19 cellular contexts compared by ENCODE assay signal in genomic region chr11:3809624-3809928, GRCh38. TPM values are rescaled to one million over a fixed set of nuclear protein-coding genes. Genes with fewer than 3 reads are reported as not detected.
DNase-seq lines count a peak whose midpoint lies in the region; ATAC-seq, FAIRE-seq and TF ChIP-seq lines count a peak whose summit lies in the region.
"Had no signal": no experiment of that assay in that cellular context is flagged by ENCODE, and none has a peak within 500 bp of the region (broad histone marks: within the 10 kb centered on the region; RNA-seq: fewer than 3 reads in every experiment).

No MANE protein-coding gene starts in this region.

- peaks cover 4% of the 10 kb centered on the region for H3K36me3 Mint-ChIP-seq in nephron progenitor cell (ENCODE audit: low read depth)
- H3K36me3 Mint-ChIP-seq: activated CD8-positive, alpha-beta memory T cell treated with anti-CD3 and anti-CD28 coated beads, Interleukin-2, amount 10 ng/mL, durations not matched to agents 7 days and 5 days; naive B cell had no signal

- TF ChIP-seq RAD21 in K562 (CRISPR knock-in tag; conservative IDR thresholded peaks at IDR 0.05 in 1 of 2, IDR thresholded peaks at IDR 0.05 in 1 of 2) = no peak

- H3K79me2 ChIP-seq in K562 (ENCODE audit: control insufficient read depth, insufficient read depth, low read length) = peaks cover 6% of the 10 kb centered on the region

- H3K4me2 ChIP-seq in BLaER1 (peak overlapping the region; percentile 87; the same call in 1 of the 2 replicates), K562 (ENCODE audit: insufficient read depth, low read length) (peak overlapping the region; percentile 86; the same call in 1 of the 2 replicates)

- H3K36me3 ChIP-seq in BLaER1 (peaks cover 26% of the 10 kb centered on the region; the same call in 1 of the 2 replicates), H7 (replicated peaks; ENCODE audit: control insufficient read depth, insufficient read depth, low read length) (0 out of 2 replicates have a peak, but pooled peaks cover 2% of the 10 kb centered on the region), K562 (ENCODE audit: control insufficient read depth, insufficient read depth, low read length) (peaks cover 11% of the 10 kb centered on the region)
- H3K36me3 ChIP-seq: prostate gland, SJSA1, uterus had no signal

- in situ Hi-C loops in K562 (cut with MboI) = loop anchor here (25.0 kb wide), 1 partner anchor 347 kb away; no protein-coding TSS in a partner anchor

- no peak for TF ChIP-seq EP300 in K562 (IDR thresholded peaks at IDR 0.05; ENCODE audit: low read length)

- H3K4me3 ChIP-seq in BLaER1 = no peak overlapping the region
- no peak overlapping the region for H3K4me3 ChIP-seq in H7 (ENCODE audit: insufficient read depth, low read depth, low read length)
- H3K4me3 ChIP-seq in K562 = no peak overlapping the region
- no peak overlapping the region for H3K4me3 ChIP-seq in foreskin fibroblast (ENCODE audit: low read depth in 1 of 2, low read length in 2 of 2)
- H3K4me3 ChIP-seq: GM23248, SJSA1, uterus had no signal

- no TSS peak for BruUV-seq in K562 (replicated peaks; lab: Mats Ljungman, UMichigan)

- H4K20me1 ChIP-seq in BLaER1 (0 out of 2 replicates have a peak, but pooled peaks cover 8% of the 10 kb centered on the region), K562 (replicated peaks; ENCODE audit: control insufficient read depth, insufficient read depth, low read length) (no peaks in the 10 kb centered on the region)

- CTCF ChIA-PET in K562 (lab: Yijun Ruan, JAX; ENCODE audit: low intra/inter-chr PET ratio) = interaction anchor here (0.6 kb wide), 1 partner anchor 325 kb away, joined by 3 read pairs; no protein-coding TSS in a partner anchor

- ATAC-seq in K562 (no peak), GM19395 (IDR thresholded peaks at IDR 0.05; ENCODE audit: unreplicated experiment) (no peak), GM18520 (IDR thresholded peaks at IDR 0.05; ENCODE audit: unreplicated experiment) (no peak)

- intact Hi-C loops in K562 (cut with micrococcal nuclease) = no loop called here

- TF ChIP-seq POLR2A in K562 (conservative IDR thresholded peaks at IDR 0.05) = no peak

- no peaks in the 10 kb centered on the region for H3K9me3 Mint-ChIP-seq in nephron progenitor cell
- H3K9me3 Mint-ChIP-seq: activated CD4-positive, alpha-beta T cell treated with anti-CD3 and anti-CD28 coated beads, Interleukin-2, amount 10 ng/mL, durations not matched to agents 24 days and 14 days; CD8-positive, alpha-beta memory T cell; naive B cell had no signal

- POLR2A ChIA-PET in K562 (lab: Yijun Ruan, JAX) = interaction anchor here (0.9 to 2.7 kb wide), 6 partner anchors 9 to 32 kb away, joined by 3 to 22 read pairs (median 3); partner anchors contain the start of genes NUP98 and RHOG

- FAIRE-seq in K562 (lab: Jason Lieb, UNC) = no peak

- DNase-seq in H7 = peak; percentile 55
- no peak for DNase-seq in K562 (ENCODE audit: extremely low read depth in 1 of 4, low spot score in 3 of 4)
- DNase-seq in nephron progenitor cell = no peak
- no peak for DNase-seq in A172 (ENCODE audit: low spot score)
- DNase-seq in foreskin fibroblast = no peak
- DNase-seq: foreskin melanocyte, NCI-H1105, uterus had no signal

- H3K27ac ChIP-seq in BLaER1 = no peak overlapping the region
- no peak overlapping the region for H3K27ac ChIP-seq in K562 (ENCODE audit: extremely low read depth, low read depth, low read length)
- H3K27ac ChIP-seq: GM23248, HL-60, SJSA1, uterus had no signal

- TF ChIP-seq CTCF in K562 (IDR thresholded peaks at IDR 0.05 in 2 of 3, conservative IDR thresholded peaks at IDR 0.05 in 1 of 3; ENCODE audit: insufficient read depth in 2 of 3, low read depth in 1 of 3, low read length in 3 of 3) (no peak), nephron progenitor cell (IDR thresholded peaks at IDR 0.05) (no peak), foreskin fibroblast (IDR thresholded peaks at IDR 0.05; ENCODE audit: low read depth, low read length) (no peak)

- H3K9ac ChIP-seq in BLaER1 = no peak overlapping the region
- H3K9ac ChIP-seq in K562 (ENCODE audit: insufficient read depth in 1 of 2, low read depth in 2 of 2, low read length in 2 of 2) = peak overlapping the region in 1 of 2 experiments; percentile 11; a peak in 1 of 4 replicates
- H3K9ac ChIP-seq: GM23248 had no signal

- no peak overlapping the region for H3K27ac Mint-ChIP-seq in nephron progenitor cell

- H3K4me3 Mint-ChIP-seq in nephron progenitor cell = peak overlapping the region; percentile 5

- H2AFZ ChIP-seq in K562 (ENCODE audit: low read depth, low read length) = no peak overlapping the region

- H3K27me3 ChIP-seq in BLaER1 (no peaks in the 10 kb centered on the region), H7 (ENCODE audit: control insufficient read depth, insufficient read depth, low read length) (no peaks in the 10 kb centered on the region), K562 (ENCODE audit: control insufficient read depth in 2 of 2, insufficient read depth in 2 of 2, low read length in 2 of 2) (no peaks in the 10 kb centered on the region)
- H3K27me3 ChIP-seq: SJSA1, uterus had no signal

- H3K9me3 ChIP-seq in BLaER1 (no peaks in the 10 kb centered on the region), K562 (replicated peaks; ENCODE audit: control insufficient read depth, insufficient read depth, low read depth, low read length) (no peaks in the 10 kb centered on the region)
- H3K9me3 ChIP-seq: prostate gland, SJSA1, uterus had no signal

- no peaks in the 10 kb centered on the region for H3K9me1 ChIP-seq in K562 (ENCODE audit: control insufficient read depth, insufficient read depth, low read length)

- H3K27me3 Mint-ChIP-seq in nephron progenitor cell (ENCODE audit: low read depth, poor library complexity) = no peaks in the 10 kb centered on the region
- H3K27me3 Mint-ChIP-seq: activated CD4-positive, alpha-beta T cell treated with anti-CD3 and anti-CD28 coated beads, Interleukin-2, amount 10 ng/mL, durations not matched to agents 24 days and 14 days; activated CD8-positive, alpha-beta memory T cell treated with anti-CD3 and anti-CD28 coated beads, Interleukin-2, amount 10 ng/mL, durations not matched to agents 7 days and 5 days; CD8-positive, alpha-beta memory T cell; naive B cell had no signal

- peaks cover 36% of the 10 kb centered on the region for H3K4me1 Mint-ChIP-seq in nephron progenitor cell

- H3K4me1 ChIP-seq in BLaER1 (peaks cover 13% of the 10 kb centered on the region), K562 (replicated peaks in 1 of 2; ENCODE audit: control insufficient read depth in 2 of 2, insufficient read depth in 2 of 2, low read length in 2 of 2) (peaks cover 7 to 19% of the 10 kb centered on the region in 2 experiments; a peak in 3 of 5 replicates)
- H3K4me1 ChIP-seq: prostate gland had no signal

- 90% methylated on average over 1 of the region's 1 CpG for WGBS in K562 (ENCODE audit: insufficient coverage, low coverage, missing lambda C conversion rate)

RNA-seq across cellular contexts. Expression of gene PGAP2, which starts 1.2 kb away (rescaled TPM):
- 17.3 and 21.0 TPM in 2 replicates for total RNA-seq in H7 (2014; rRNA removed; shearing (Covaris generic))
- 52.9 and 128 TPM in 2 replicates for total RNA-seq in K562 (2011; cell fraction: chromatin; rRNA removed; ENCODE audit: low replicate concordance)
- total RNA-seq in K562 (2011; cell fraction: nucleolus; rRNA removed) = 70.0 and 81.9 TPM in 2 replicates
- 77.8 and 87.7 TPM in 2 replicates for total RNA-seq in K562 (2011; cell fraction: nucleoplasm; rRNA removed)
- 17.9 and 26.9 TPM in 2 replicates for total RNA-seq in K562 (2014; rRNA removed)
- total RNA-seq in K562 (2014; rRNA removed; fragmentation: Illumina TruSeq; extraction: Trizol) = 18.4 and 20.2 TPM in 2 replicates
- 20.6 and 22.7 TPM in 2 replicates for total RNA-seq in K562 (2015; rRNA removed; fragmentation: Illumina TruSeq; extraction: Trizol)
- total RNA-seq in K562 (2021) = 35.2 and 38.0 TPM in 2 replicates
- polyA plus RNA-seq in K562 (2011; rRNA removed) = 47.2 and 57.2 TPM in 2 replicates
- 61.2 and 89.0 TPM in 2 replicates for polyA plus RNA-seq in K562 (2011; cell fraction: cytosol; rRNA removed)
- polyA plus RNA-seq in K562 (2011; cell fraction: nucleus; rRNA removed) = 177 and 185 TPM in 2 replicates
- 38.5 and 43.9 TPM in 2 replicates for polyA plus RNA-seq in K562 (2012)
- polyA plus RNA-seq in K562 (2014; fragmentation: Illumina TruSeq; extraction: Trizol) = 46.4 and 49.7 TPM in 2 replicates
- 10 to 100 TPM; 33.7 to 40.0 TPM for polyA plus RNA-seq in K562 (2014; fragmentation: Nextera tagmentation; extraction: Ambion mirVana)
- polyA plus RNA-seq in K562 (2014; rRNA removed) = 31.8 and 34.9 TPM in 2 replicates
- polyA minus RNA-seq in K562 (2011; rRNA and poly(A)+ RNA removed) = 32.7 and 40.7 TPM in 2 replicates
- 16.9 and 30.9 TPM in 2 replicates for polyA minus RNA-seq in K562 (2011; cell fraction: cytosol; rRNA and poly(A)+ RNA removed)
- polyA minus RNA-seq in K562 (2011; cell fraction: nucleus; rRNA and poly(A)+ RNA removed) = 18.3 and 23.0 TPM in 2 replicates
- 15.4 and 16.6 TPM in 2 replicates for total RNA-seq in A172 (2014; rRNA removed; shearing (Covaris generic))

RNA-seq across cellular contexts. Expression of gene NUP98, which starts 12.2 kb away (rescaled TPM):
- total RNA-seq in H7 (2014; rRNA removed; shearing (Covaris generic)) = 126 and 132 TPM in 2 replicates
- total RNA-seq in K562 (2011; cell fraction: chromatin; rRNA removed; ENCODE audit: low replicate concordance) = 342 and 546 TPM in 2 replicates
- 195 and 218 TPM in 2 replicates for total RNA-seq in K562 (2011; cell fraction: nucleolus; rRNA removed)
- total RNA-seq in K562 (2011; cell fraction: nucleoplasm; rRNA removed) = 297 and 312 TPM in 2 replicates
- 143 TPM in 2 replicates for total RNA-seq in K562 (2014; rRNA removed)
- 116 and 118 TPM in 2 replicates for total RNA-seq in K562 (2014; rRNA removed; fragmentation: Illumina TruSeq; extraction: Trizol)
- total RNA-seq in K562 (2015; rRNA removed; fragmentation: Illumina TruSeq; extraction: Trizol) = 164 and 182 TPM in 2 replicates
- 122 and 130 TPM in 2 replicates for total RNA-seq in K562 (2021)
- polyA plus RNA-seq in K562 (2011; rRNA removed) = 132 and 146 TPM in 2 replicates
- 259 and 340 TPM in 2 replicates for polyA plus RNA-seq in K562 (2011; cell fraction: cytosol; rRNA removed)
- 203 and 273 TPM in 2 replicates for polyA plus RNA-seq in K562 (2011; cell fraction: nucleus; rRNA removed)
- polyA plus RNA-seq in K562 (2012) = 80.8 and 90.3 TPM in 2 replicates
- polyA plus RNA-seq in K562 (2014; fragmentation: Illumina TruSeq; extraction: Trizol) = 196 and 197 TPM in 2 replicates
- polyA plus RNA-seq in K562 (2014; fragmentation: Nextera tagmentation; extraction: Ambion mirVana) = 10 to 100 TPM; 45.1 to 60.8 TPM
- 128 and 131 TPM in 2 replicates for polyA plus RNA-seq in K562 (2014; rRNA removed)
- polyA minus RNA-seq in K562 (2011; rRNA and poly(A)+ RNA removed) = 279 and 376 TPM in 2 replicates
- polyA minus RNA-seq in K562 (2011; cell fraction: cytosol; rRNA and poly(A)+ RNA removed) = 161 and 183 TPM in 2 replicates
- polyA minus RNA-seq in K562 (2011; cell fraction: nucleus; rRNA and poly(A)+ RNA removed) = 94.9 and 145 TPM in 2 replicates
- total RNA-seq in A172 (2014; rRNA removed; shearing (Covaris generic)) = 96.6 and 104 TPM in 2 replicates

RNA-seq across cellular contexts. Expression of gene RHOG, which starts 31.2 kb away (rescaled TPM):
- total RNA-seq in H7 (2014; rRNA removed; shearing (Covaris generic)) = 14.9 and 20.2 TPM in 2 replicates
- total RNA-seq in K562 (2011; cell fraction: chromatin; rRNA removed; ENCODE audit: low replicate concordance) = 27.7 and 100.0 TPM in 2 replicates
- 89.7 and 100 TPM in 2 replicates for total RNA-seq in K562 (2011; cell fraction: nucleolus; rRNA removed)
- 70.6 and 86.3 TPM in 2 replicates for total RNA-seq in K562 (2011; cell fraction: nucleoplasm; rRNA removed)
- total RNA-seq in K562 (2014; rRNA removed) (80.3 and 117 TPM in 2 replicates), K562 (2014; rRNA removed; fragmentation: Illumina TruSeq; extraction: Trizol) (34.7 and 43.6 TPM in 2 replicates), K562 (2015; rRNA removed; fragmentation: Illumina TruSeq; extraction: Trizol) (70.0 and 71.8 TPM in 2 replicates), K562 (2021) (157 and 162 TPM in 2 replicates)
- polyA plus RNA-seq in K562 (2011; rRNA removed) (112 and 121 TPM in 2 replicates), K562 (2014; fragmentation: Illumina TruSeq; extraction: Trizol) (153 and 223 TPM in 2 replicates), K562 (2014; fragmentation: Nextera tagmentation; extraction: Ambion mirVana) (10 to 100 TPM; 22.6 to 36.8 TPM), K562 (2014; rRNA removed) (134 and 159 TPM in 2 replicates)
- polyA plus RNA-seq in K562 (2011; cell fraction: cytosol; rRNA removed) = 199 and 423 TPM in 2 replicates
- 55.6 and 75.5 TPM in 2 replicates for polyA plus RNA-seq in K562 (2011; cell fraction: nucleus; rRNA removed)
- 177 and 217 TPM in 2 replicates for polyA plus RNA-seq in K562 (2012)
- 68.0 and 101 TPM in 2 replicates for polyA minus RNA-seq in K562 (2011; rRNA and poly(A)+ RNA removed)
- polyA minus RNA-seq in K562 (2011; cell fraction: cytosol; rRNA and poly(A)+ RNA removed) = 169 and 173 TPM in 2 replicates
- 39.9 and 49.1 TPM in 2 replicates for polyA minus RNA-seq in K562 (2011; cell fraction: nucleus; rRNA and poly(A)+ RNA removed)
- total RNA-seq in A172 (2014; rRNA removed; shearing (Covaris generic)) = 40.6 and 50.9 TPM in 2 replicates

RNA-seq across cellular contexts. Expression of gene STIM1, which starts 45.9 kb away (rescaled TPM):
- 20.8 and 23.6 TPM in 2 replicates for total RNA-seq in H7 (2014; rRNA removed; shearing (Covaris generic))
- 148 and 250 TPM in 2 replicates for total RNA-seq in K562 (2011; cell fraction: chromatin; rRNA removed; ENCODE audit: low replicate concordance)
- total RNA-seq in K562 (2011; cell fraction: nucleolus; rRNA removed) = 183 and 205 TPM in 2 replicates
- total RNA-seq in K562 (2011; cell fraction: nucleoplasm; rRNA removed) = 147 and 198 TPM in 2 replicates
- 22.1 and 23.9 TPM in 2 replicates for total RNA-seq in K562 (2014; rRNA removed)
- total RNA-seq in K562 (2014; rRNA removed; fragmentation: Illumina TruSeq; extraction: Trizol) = 25.8 and 28.2 TPM in 2 replicates
- total RNA-seq in K562 (2015; rRNA removed; fragmentation: Illumina TruSeq; extraction: Trizol) = 18.3 and 20.6 TPM in 2 replicates
- total RNA-seq in K562 (2021) = 50.4 and 50.5 TPM in 2 replicates
- polyA plus RNA-seq in K562 (2011; rRNA removed) = 30.2 and 42.1 TPM in 2 replicates
- polyA plus RNA-seq in K562 (2011; cell fraction: cytosol; rRNA removed) = 32.2 and 32.4 TPM in 2 replicates
- polyA plus RNA-seq in K562 (2011; cell fraction: nucleus; rRNA removed) = 47.0 and 55.3 TPM in 2 replicates
- polyA plus RNA-seq in K562 (2012) = 55.9 and 67.3 TPM in 2 replicates
- polyA plus RNA-seq in K562 (2014; fragmentation: Illumina TruSeq; extraction: Trizol) = 38.8 and 39.1 TPM in 2 replicates
- 1 to 10 TPM; 7.7 to 8.0 TPM for polyA plus RNA-seq in K562 (2014; fragmentation: Nextera tagmentation; extraction: Ambion mirVana)
- 22.5 and 24.7 TPM in 2 replicates for polyA plus RNA-seq in K562 (2014; rRNA removed)
- polyA minus RNA-seq in K562 (2011; rRNA and poly(A)+ RNA removed) = 160 and 190 TPM in 2 replicates
- 46.1 and 63.4 TPM in 2 replicates for polyA minus RNA-seq in K562 (2011; cell fraction: cytosol; rRNA and poly(A)+ RNA removed)
- polyA minus RNA-seq in K562 (2011; cell fraction: nucleus; rRNA and poly(A)+ RNA removed) = 30.4 and 55.1 TPM in 2 replicates
- total RNA-seq in A172 (2014; rRNA removed; shearing (Covaris generic)) = 23.6 and 27.1 TPM in 2 replicates
